Comparison of ENCODE assay signal across 9 cellular contexts in the genomic region with DNA sequence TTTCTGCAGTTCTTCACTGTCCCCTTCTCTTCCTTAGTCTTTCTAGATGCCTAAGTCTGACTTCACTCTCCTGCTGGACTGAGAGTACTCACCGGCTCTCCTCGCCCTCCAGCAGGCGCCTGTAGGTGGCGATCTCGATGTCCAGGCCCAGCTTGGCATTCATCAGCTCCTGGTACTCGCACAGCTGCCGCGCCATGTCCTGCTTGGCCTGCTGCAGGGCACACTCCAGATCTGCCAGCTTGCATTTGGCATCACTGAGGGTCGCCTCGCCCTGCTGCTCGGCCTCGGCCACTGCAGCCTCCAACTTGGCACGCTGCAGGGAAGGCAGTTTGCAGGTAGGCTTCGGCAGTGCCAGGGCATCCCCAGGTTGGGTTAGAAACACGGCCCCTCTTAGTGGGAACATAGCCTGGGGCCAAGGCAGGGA. TPM values are rescaled to one million over a fixed set of nuclear protein-coding genes. Genes with fewer than 3 reads are reported as not detected.
DNase-seq lines count a peak whose midpoint lies in the region; TF ChIP-seq lines count a peak whose summit lies in the region.
"Had no signal": no experiment of that assay in that cellular context is flagged by ENCODE, and none has a peak within 500 bp of the region (broad histone marks: within the 10 kb centered on the region; RNA-seq: fewer than 3 reads in every experiment).

No MANE protein-coding gene starts in this region.

- no peak overlapping the region for H3K4me3 ChIP-seq in neural progenitor cell
- no peak overlapping the region for H3K4me3 ChIP-seq in suprapubic skin

- peak; percentile 64 for TF ChIP-seq CTCF in neural progenitor cell (IDR thresholded peaks at IDR 0.05)
- peak in 1 of 2 donors; percentile 51 for TF ChIP-seq CTCF in suprapubic skin (IDR thresholded peaks at IDR 0.05)

- H4K20me1 ChIP-seq in neural progenitor cell (ENCODE audit: low read depth), result no peaks in the 10 kb centered on the region

- no peaks in the 10 kb centered on the region for H3K79me2 ChIP-seq in neural progenitor cell (ENCODE audit: low read depth)

- DNase-seq in DMS 273 (lab: John Stamatoyannopoulos, UW; ENCODE audit: unreplicated experiment) (peak; percentile 63), DMS 273 treated with DMSO at 0.1 percent for 48 hours (lab: John Stamatoyannopoulos, UW) (no peak), NCI-H774 (lab: John Stamatoyannopoulos, UW) (peak; percentile 57), ecto neural progenitor cell (ENCODE audit: low spot score) (peak; percentile 73), neural progenitor cell (ENCODE audit: low spot score) (peak; percentile 59), T-helper 1 cell (no peak), suprapubic skin (ENCODE audit: low spot score in 2 of 2) (no peak), mesenteric fat pad (ENCODE audit: low spot score) (no peak)

- no peaks in the 10 kb centered on the region for H3K27me3 ChIP-seq in neural progenitor cell
- peaks cover 10% of the 10 kb centered on the region for H3K27me3 ChIP-seq in suprapubic skin

- H3K4me1 Mint-ChIP-seq in neural progenitor cell, result no peaks in the 10 kb centered on the region

- no peaks in the 10 kb centered on the region for H3F3A ChIP-seq in neural progenitor cell (ENCODE audit: low read depth)

- no peaks in the 10 kb centered on the region for H3K36me3 ChIP-seq in neural progenitor cell
- H3K36me3 ChIP-seq in suprapubic skin, result no peaks in the 10 kb centered on the region

- no peak overlapping the region for H3K4me2 ChIP-seq in neural progenitor cell

- H3K4me3 Mint-ChIP-seq in neural progenitor cell, result no peak overlapping the region
- H3K4me3 Mint-ChIP-seq: T-helper 1 cell treated with Interleukin-12 subunit alpha and Interleukin-12 subunit beta and Interleukin-4 antibody, amounts not matched to agents 30 μg/mL and 1 μg/mL, for 36 hours had no signal

- no peak overlapping the region for H3K9ac ChIP-seq in neural progenitor cell

- no peaks in the 10 kb centered on the region for H3K36me3 Mint-ChIP-seq in neural progenitor cell

- TF ChIP-seq EP300 in suprapubic skin (IDR thresholded peaks at IDR 0.05), result no peak

- H3K9me3 Mint-ChIP-seq in neural progenitor cell, result no peaks in the 10 kb centered on the region
- H3K9me3 Mint-ChIP-seq: T-helper 1 cell treated with Interleukin-12 subunit alpha and Interleukin-12 subunit beta and Interleukin-4 antibody, amounts not matched to agents 30 μg/mL and 1 μg/mL, for 36 hours had no signal

- H3K9me3 ChIP-seq in neural progenitor cell (ENCODE audit: low read depth) (no peaks in the 10 kb centered on the region), suprapubic skin (no peaks in the 10 kb centered on the region)

- peaks cover 3% of the 10 kb centered on the region for H3K27me3 Mint-ChIP-seq in neural progenitor cell (ENCODE audit: insufficient read depth, low read depth)

- 25% methylated on average over 8 of the region's 15 CpGs for WGBS in suprapubic skin

- no peak for TF ChIP-seq POLR2A in suprapubic skin (IDR thresholded peaks at IDR 0.05)

- no peak overlapping the region for H3K27ac Mint-ChIP-seq in neural progenitor cell
- H3K27ac Mint-ChIP-seq: T-helper 1 cell treated with Interleukin-12 subunit alpha and Interleukin-12 subunit beta and Interleukin-4 antibody, amounts not matched to agents 30 μg/mL and 1 μg/mL, for 36 hours had no signal

- no peak overlapping the region for H3K27ac ChIP-seq in neural progenitor cell
- no peak overlapping the region for H3K27ac ChIP-seq in suprapubic skin

- H2AFZ ChIP-seq in neural progenitor cell (replicated peaks), result peak overlapping the region; percentile 65

- no peaks in the 10 kb centered on the region for H3K4me1 ChIP-seq in neural progenitor cell
- no peaks in the 10 kb centered on the region for H3K4me1 ChIP-seq in suprapubic skin

RNA-seq across cellular contexts. Expression of gene KRT84, which starts 5.2 kb away (rescaled TPM):
- total RNA-seq in neural progenitor cell (ENCODE audit: low replicate concordance), result not detected in 2 replicates
- total RNA-seq in suprapubic skin, result 1 to 10 TPM in 1 of 4 donors, under 1 TPM in 2, not detected in 1; 0.49 to 2.1 (median 0.65) TPM
- not detected for total RNA-seq in mesenteric fat pad

RNA-seq across cellular contexts. Expression of gene KRT85, which starts 13.0 kb away (rescaled TPM):
- total RNA-seq in neural progenitor cell (ENCODE audit: low replicate concordance) (not detected in 2 replicates), suprapubic skin (100 to 1,000 TPM in 2 of 4 donors, 10 to 100 TPM in 1, 1 to 10 TPM in 1; 4.2 to 766 (median 96.1) TPM), mesenteric fat pad (not detected)

RNA-seq across cellular contexts. Expression of gene KRT82, which starts 25.9 kb away (rescaled TPM):
- total RNA-seq in neural progenitor cell (ENCODE audit: low replicate concordance) (not detected in 2 replicates), suprapubic skin (10 to 100 TPM in 1 of 4 donors, 1 to 10 TPM in 3; 1.3 to 40.7 (median 7.6) TPM), mesenteric fat pad (not detected)

RNA-seq across cellular contexts. Expression of gene KRT75, which starts 53.9 kb away (rescaled TPM):
- not detected in 2 replicates for total RNA-seq in neural progenitor cell (ENCODE audit: low replicate concordance)
- 10 to 100 TPM in 3 of 4 donors, 1 to 10 TPM in 1; 3.3 to 67.9 (median 21.2) TPM for total RNA-seq in suprapubic skin
- total RNA-seq in mesenteric fat pad, result not detected

RNA-seq across cellular contexts. Expression of gene KRT83, which starts 59.1 kb away (rescaled TPM):
- total RNA-seq in neural progenitor cell (ENCODE audit: low replicate concordance) (not detected in 2 replicates), suprapubic skin (10 to 100 TPM in 3 of 4 donors, not detected in 1; 10.3 to 97.1 (median 33.9) TPM), mesenteric fat pad (not detected)

Comparison
In these comparisons a context has a peak if more than half of its experiments do, and no peak if none do; other contexts are left out.
1. DNase-seq: peak in DMS 273 (single experiment), NCI-H774 (single experiment), ecto neural progenitor cell (single experiment) and neural progenitor cell (single experiment); none in DMS 273 treated with DMSO at 0.1 percent for 48 hours (single experiment), T-helper 1 cell (0 of 5), suprapubic skin (0 of 2) and mesenteric fat pad (single experiment).